ENCODE assay signal across 8 cellular contexts in the genomic region with DNA sequence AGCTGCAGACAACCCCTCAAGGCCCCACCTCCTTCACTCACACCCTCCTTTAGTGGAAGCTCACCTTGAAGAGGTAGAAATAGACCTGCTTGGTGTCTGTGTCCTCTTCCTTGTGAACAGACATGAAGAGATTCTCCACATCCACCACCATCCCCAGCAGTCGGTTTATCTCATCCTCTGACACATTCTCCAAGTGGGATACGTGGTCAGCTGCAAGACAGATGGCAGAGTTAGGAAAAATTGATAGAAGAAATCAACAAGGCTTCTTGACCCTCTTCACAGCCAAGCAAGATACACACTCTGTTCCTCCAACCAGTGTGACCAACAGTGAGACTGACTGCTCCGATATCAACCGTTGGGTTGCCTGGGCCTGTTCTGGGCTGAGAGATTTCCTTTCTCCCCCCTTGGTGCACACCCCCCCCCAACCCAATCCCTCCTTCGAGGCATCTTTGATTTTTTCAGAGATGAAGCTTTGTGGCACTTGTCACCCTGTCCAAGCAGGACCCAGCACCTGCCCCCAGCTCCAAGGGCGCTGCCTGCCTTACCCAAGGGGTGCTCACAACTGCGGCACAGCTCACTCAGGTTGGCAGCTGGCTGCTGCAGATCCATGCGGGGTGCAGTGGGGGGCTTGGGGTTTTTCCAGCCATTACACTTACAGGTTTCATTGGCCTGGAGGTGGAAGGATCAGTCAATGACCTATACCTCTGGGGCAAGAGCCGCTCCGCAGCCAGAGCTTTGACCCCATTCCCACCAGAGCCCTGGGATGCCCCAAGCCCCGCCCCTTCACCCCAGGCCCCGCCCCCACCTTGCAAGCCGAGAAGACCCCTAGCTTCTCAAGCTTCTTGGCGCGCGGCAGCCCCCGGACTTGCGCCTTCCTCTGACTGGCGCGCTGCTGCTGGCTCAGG. TPM values are rescaled to one million over a fixed set of nuclear protein-coding genes. Genes with fewer than 3 reads are reported as not detected.
A peak's percentile ranks its signal among the peaks of the same experiment; 100 is the strongest.
DNase-seq lines count a peak whose midpoint lies in the region; ATAC-seq and TF ChIP-seq lines count a peak whose summit lies in the region.
"Had no signal": no experiment of that assay in that cellular context is flagged by ENCODE, and none has a peak within 500 bp of the region (broad histone marks: within the 10 kb centered on the region; RNA-seq: fewer than 3 reads in every experiment).

No MANE protein-coding gene starts in this region.

- H3K27ac ChIP-seq in OCI-LY3 (ENCODE audit: low read length): peak overlapping the region; percentile 39; the same call in 1 of the 2 replicates
- peak overlapping the region; percentile 82 for H3K27ac ChIP-seq in substantia nigra (ENCODE audit: low read depth, low read length, poor library complexity, severe bottlenecking)

- H3K79me2 ChIP-seq in OCI-LY3 (ENCODE audit: low read length): 0 out of 2 replicates have a peak, but pooled peaks cover 4% of the 10 kb centered on the region

- H3K27me3 Mint-ChIP-seq in glutamatergic neuron (ENCODE audit: unreplicated experiment): peaks cover 8% of the 10 kb centered on the region

- peaks cover 24% of the 10 kb centered on the region for H3K4me1 Mint-ChIP-seq in glutamatergic neuron (ENCODE audit: low read depth, unreplicated experiment)

- no peaks in the 10 kb centered on the region for H3K27me3 ChIP-seq in OCI-LY3 (ENCODE audit: low read depth, low read length)

- H3K27ac Mint-ChIP-seq in glutamatergic neuron (ENCODE audit: unreplicated experiment): peak overlapping the region; percentile 55

- peak; percentile 17 for DNase-seq in Daoy (ENCODE audit: low read depth)
- peak; percentile 57 for DNase-seq in glutamatergic neuron
- DNase-seq in substantia nigra (lab: John Stamatoyannopoulos, UW): peak in 3 of 49 donors; percentile 35 to 78 (median 52)
- DNase-seq in ACHN: no peak

- peaks cover 9% of the 10 kb centered on the region for H3K9me3 Mint-ChIP-seq in glutamatergic neuron (ENCODE audit: unreplicated experiment)

- peaks cover 23% of the 10 kb centered on the region for H3K36me3 ChIP-seq in OCI-LY3 (replicated peaks; ENCODE audit: low read depth, low read length)

- peak overlapping the region; percentile 74 for H3K4me3 Mint-ChIP-seq in glutamatergic neuron (ENCODE audit: unreplicated experiment)

- in situ Hi-C loops in ACHN (cut with HindIII; ENCODE audit: low pct_ligation_motif_present, low pct_unique_long_range_greater_than_20kb, low sequenced_read_pairs): loop anchor here (25.0 kb wide), 1 partner anchor 158 kb away; the partner anchor contains the start of gene CNP

- peak overlapping the region; percentile 53; the same call in 1 of the 2 replicates for H2AFZ ChIP-seq in OCI-LY3 (ENCODE audit: low read depth, low read length)

- no peaks in the 10 kb centered on the region for H4K20me1 ChIP-seq in OCI-LY3 (ENCODE audit: insufficient read depth, low read length)

- H3K4me2 ChIP-seq in OCI-LY3 (ENCODE audit: low read length): peak overlapping the region; percentile 94

- no peak for ATAC-seq in GM19467 (IDR thresholded peaks at IDR 0.05; ENCODE audit: unreplicated experiment)

- H3K9me3 ChIP-seq in OCI-LY3 (ENCODE audit: insufficient read depth, low read length): no peaks in the 10 kb centered on the region

- H3K36me3 Mint-ChIP-seq in glutamatergic neuron (ENCODE audit: unreplicated experiment): no peaks in the 10 kb centered on the region

- TF ChIP-seq CTCF in OCI-LY3 (IDR thresholded peaks at IDR 0.05; ENCODE audit: low read depth, low read length) (no peak), glutamatergic neuron (IDR thresholded peaks at IDR 0.05; ENCODE audit: partially characterized antibody, unreplicated experiment) (no peak)

- H3K4me1 ChIP-seq in OCI-LY3 (ENCODE audit: low read length): peaks cover 34% of the 10 kb centered on the region

- peak overlapping the region; percentile 89 for H3K4me3 ChIP-seq in OCI-LY3 (ENCODE audit: low read length)

- H3K9ac ChIP-seq in OCI-LY3 (ENCODE audit: low read length): peak overlapping the region; percentile 84

RNA-seq across cellular contexts. Expression of gene KAT2A, which starts 0.8 kb away (rescaled TPM):
- total RNA-seq in Daoy (2014; rRNA removed; shearing (Covaris generic)): 2.9 and 4.9 TPM in 2 replicates
- total RNA-seq in glutamatergic neuron (ENCODE audit: unreplicated experiment): 29.3 TPM

RNA-seq across cellular contexts. Expression of gene HSPB9, which starts 2.2 kb away (rescaled TPM):
- total RNA-seq in Daoy (2014; rRNA removed; shearing (Covaris generic)): 0.06 TPM in 1 of 2 replicates, not detected in the other
- total RNA-seq in glutamatergic neuron (ENCODE audit: unreplicated experiment): 0.44 TPM
- total RNA-seq: SK-MEL-5, temporal lobe had no signal

RNA-seq across cellular contexts. Expression of gene DHX58, which starts 7.9 kb away (rescaled TPM):
- total RNA-seq in Daoy (2014; rRNA removed; shearing (Covaris generic)): 1.3 and 3.1 TPM in 2 replicates
- total RNA-seq in glutamatergic neuron (ENCODE audit: unreplicated experiment): 0.42 TPM

RNA-seq across cellular contexts. Expression of gene ZNF385C, which starts 22.1 kb away (rescaled TPM):
- total RNA-seq in Daoy (2014; rRNA removed; shearing (Covaris generic)): 0.34 and 0.63 TPM in 2 replicates
- total RNA-seq in glutamatergic neuron (ENCODE audit: unreplicated experiment): 1.5 TPM

RNA-seq across cellular contexts. Expression of gene RAB5C, which starts 34.4 kb away (rescaled TPM):
- total RNA-seq in Daoy (2014; rRNA removed; shearing (Covaris generic)): 62.4 and 66.9 TPM in 2 replicates
- 94.7 TPM for total RNA-seq in glutamatergic neuron (ENCODE audit: unreplicated experiment)
